In genomic region chr5:134553816-134554215, GRCh38 we compare ENCODE assay signal across 10 cellular contexts. TPM values are rescaled to one million over a fixed set of nuclear protein-coding genes. Genes with fewer than 3 reads are reported as not detected.
A peak's percentile ranks its signal among the peaks of the same experiment; 100 is the strongest.
DNase-seq lines count a peak whose midpoint lies in the region; ATAC-seq and TF ChIP-seq lines count a peak whose summit lies in the region.
"Had no signal": no experiment of that assay in that cellular context is flagged by ENCODE, and none has a peak within 500 bp of the region (broad histone marks: within the 10 kb centered on the region; RNA-seq: fewer than 3 reads in every experiment).

No MANE protein-coding gene starts in this region.

- no peak for TF ChIP-seq POLR2A in heart left ventricle (IDR thresholded peaks at IDR 0.05)

- peak overlapping the region; percentile 44 for H3K4me3 Mint-ChIP-seq in activated naive CD8-positive, alpha-beta T cell
- peak overlapping the region; percentile 67 for H3K4me3 Mint-ChIP-seq in memory B cell

- no peaks in the 10 kb centered on the region for H3K9me3 Mint-ChIP-seq in activated naive CD8-positive, alpha-beta T cell (ENCODE audit: low read depth)
- H3K9me3 Mint-ChIP-seq in memory B cell = no peaks in the 10 kb centered on the region

- H3K4me3 ChIP-seq in heart left ventricle = no peak overlapping the region
- H3K4me3 ChIP-seq in upper lobe of right lung = no peak overlapping the region

- TF ChIP-seq CTCF in heart left ventricle (IDR thresholded peaks at IDR 0.05) = no peak
- TF ChIP-seq CTCF in upper lobe of right lung (IDR thresholded peaks at IDR 0.05) = no peak

- 38 to 53% (median 51%) methylated on average over 6 of the region's 6 CpGs for WGBS in heart left ventricle, 4 donors

- H3K4me1 Mint-ChIP-seq in activated naive CD8-positive, alpha-beta T cell (ENCODE audit: low read depth) = peaks cover 55% of the 10 kb centered on the region
- peaks cover 63% of the 10 kb centered on the region for H3K4me1 Mint-ChIP-seq in memory B cell

- H3K27ac ChIP-seq in heart left ventricle (peak overlapping the region; percentile 54 to 94 (median 86)), upper lobe of right lung (peak overlapping the region; percentile 60)

- H3K4me1 ChIP-seq in heart left ventricle (peaks cover 18 to 78% (median 65%) of the 10 kb centered on the region in 12 donors), upper lobe of right lung (peaks cover 27% of the 10 kb centered on the region)

- H3K36me3 Mint-ChIP-seq in activated naive CD8-positive, alpha-beta T cell = peaks cover 4% of the 10 kb centered on the region
- peaks cover 24% of the 10 kb centered on the region for H3K36me3 Mint-ChIP-seq in memory B cell

- H3K9me3 ChIP-seq in heart left ventricle (no peaks in the 10 kb centered on the region), upper lobe of right lung (no peaks in the 10 kb centered on the region)

- H3K36me3 ChIP-seq in heart left ventricle = peaks cover 0 to 53% (median 26%) of the 10 kb centered on the region in 9 donors
- H3K36me3 ChIP-seq in upper lobe of right lung = peaks cover 34% of the 10 kb centered on the region

- intact Hi-C loops in heart left ventricle (cut with DNase I) = loop anchor here in 2 of 10 donors (1.0 to 2.0 kb wide), 2 partner anchors 20 to 25 kb away; no protein-coding TSS in a partner anchor
- intact Hi-C loops in cardiac septum (cut with DNase I) = loop anchor here (1.0 kb wide), 1 partner anchor 27 kb away; no protein-coding TSS in a partner anchor
- intact Hi-C loops in upper lobe of right lung (cut with DNase I) = no loop called here
- intact Hi-C loops in head of caudate nucleus (cut with DNase I) = no loop called here

- H3K27me3 Mint-ChIP-seq in activated naive CD8-positive, alpha-beta T cell = no peaks in the 10 kb centered on the region
- H3K27me3 Mint-ChIP-seq in memory B cell = no peaks in the 10 kb centered on the region

- H3K27me3 ChIP-seq in heart left ventricle (no peaks in the 10 kb centered on the region), upper lobe of right lung (no peaks in the 10 kb centered on the region)

- DNase-seq in heart left ventricle (peak in 1 of 5 donors; percentile 55), cardiac septum (ENCODE audit: low spot score) (no peak), memory B cell (ENCODE audit: low spot score in 2 of 2) (no peak), upper lobe of right lung (no peak), head of caudate nucleus (no peak), NCI-H2081 treated with DMSO at 0.1 percent for 48 hours (lab: John Stamatoyannopoulos, UW) (no peak), retina (no peak)
- DNase-seq: amniotic stem cell, NCI-H1436 had no signal

- peak overlapping the region; percentile 97 for H3K27ac Mint-ChIP-seq in activated naive CD8-positive, alpha-beta T cell
- H3K27ac Mint-ChIP-seq in memory B cell = peak overlapping the region; percentile 97

- peak in 1 of 4 donors; percentile 0 for ATAC-seq in heart left ventricle
- ATAC-seq in memory B cell (ENCODE audit: low read depth) = no peak
- ATAC-seq in upper lobe of right lung = no peak

RNA-seq across cellular contexts. Expression of gene JADE2, which starts 28.3 kb away (rescaled TPM):
- total RNA-seq in heart left ventricle (10 to 100 TPM; 22.8 to 54.8 (median 33.9) TPM), cardiac septum (25.7 TPM), upper lobe of right lung (86.7 TPM)
- 10 to 100 TPM in 1 of 2 donors, 1 to 10 TPM in 1; 8.3 to 17.1 TPM for polyA plus RNA-seq in heart left ventricle
